ENCODE assay signal across 19 cellular contexts in genomic region chr2:45279356-45279755, GRCh38.
"Had no signal": no experiment of that assay in that cellular context is flagged by ENCODE, and none has a peak within 500 bp of the region (broad histone marks: within the 10 kb centered on the region; RNA-seq: fewer than 3 reads in every experiment).

No MANE protein-coding gene starts in this region.

- H3K27ac ChIP-seq: PC-9, Peyer's patch, SJSA1, SK-N-MC had no signal

- H3K36me3 ChIP-seq: MG63, Peyer's patch, SJSA1 had no signal

- H3K4me3 ChIP-seq: MG63, PC-9, Peyer's patch, SJSA1, SK-N-MC had no signal

- H3K9me3 ChIP-seq: MG63, Peyer's patch, SJSA1 had no signal

- H3K4me1 ChIP-seq: Peyer's patch had no signal

- ATAC-seq: Right ventricle myocardium inferior had no signal

- H3K27me3 ChIP-seq: MG63, Peyer's patch, SJSA1 had no signal

- DNase-seq: Karpas-422; KG1; NCI-H1105 treated with DMSO at 0.1 percent for 48 hours; NCI-H1417 treated with DMSO at 0.1 percent for 48 hours; NCI-H1694 treated with DMSO at 0.1 percent for 48 hours; NCI-H1930; NCI-H2107; NCI-H2227 treated with DMSO at 0.1 percent for 48 hours; NCI-H446; NCI-H510A treated with DMSO at 0.1 percent for 48 hours; NCI-H526; NCI-H748 treated with DMSO at 0.1 percent for 48 hours; NK-92 treated with Interleukin-12 subunit alpha and Interleukin-12 subunit beta, amount 100 ng/mL, for 24 hours; PC-9; Peyer's patch had no signal

- H3K4me2 ChIP-seq: PC-9 had no signal

- H2AFZ ChIP-seq: PC-9 had no signal
